ENCODE assay signal across 26 cellular contexts in the genomic region with DNA sequence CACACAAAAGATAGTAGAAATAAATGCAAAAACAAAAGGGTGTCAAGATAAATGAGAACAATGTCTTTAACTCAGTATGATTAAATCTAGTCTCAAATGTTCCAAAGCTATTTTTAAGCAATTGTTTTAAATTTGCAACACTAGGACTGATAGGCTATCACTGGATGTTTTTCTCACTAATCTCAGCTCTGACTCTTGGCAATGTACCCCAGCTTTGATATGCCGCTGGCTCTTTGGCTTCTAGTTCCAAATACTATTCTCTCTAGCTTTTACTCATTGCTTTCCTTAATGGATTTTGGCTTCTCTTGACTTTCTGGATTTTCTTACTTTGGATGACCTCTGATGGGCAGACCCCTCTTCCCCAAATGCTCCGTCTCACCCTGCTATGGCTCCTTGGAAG.
"Had no signal": no experiment of that assay in that cellular context is flagged by ENCODE, and none has a peak within 500 bp of the region (broad histone marks: within the 10 kb centered on the region; RNA-seq: fewer than 3 reads in every experiment).

No MANE protein-coding gene starts in this region.

- DNase-seq: hippocampal formation; kidney glomerular epithelial cell; left cardiac atrium; left lung; mesendoderm; naive B cell; natural killer cell; nephron progenitor cell; occipital lobe; psoas muscle; small intestine; spleen; stimulated activated CD4-positive, alpha-beta T cell treated with anti-CD3 and anti-CD28 coated beads, Interleukin-4, amount 100 ng/mL, for 24 hours; stimulated activated naive CD4-positive, alpha-beta T cell; substantia nigra; upper lobe of left lung had no signal

- H3K9ac ChIP-seq: neural progenitor cell, parathyroid adenoma had no signal

- H3K36me3 Mint-ChIP-seq: mesothelial cell of epicardium; naive B cell; neural progenitor cell; stimulated activated effector memory CD8-positive, alpha-beta T cell treated with anti-CD3 and anti-CD28 coated beads, Interleukin-12 subunit alpha, Interleukin-12 subunit beta, amount 100 ng/mL, for 72 hours had no signal

- H3K4me3 Mint-ChIP-seq: mesothelial cell of epicardium; naive B cell; natural killer cell; nephron progenitor cell; neural progenitor cell; stimulated activated effector memory CD8-positive, alpha-beta T cell treated with anti-CD3 and anti-CD28 coated beads, Interleukin-12 subunit alpha, Interleukin-12 subunit beta, amount 100 ng/mL, for 72 hours; stimulated activated naive CD8-positive, alpha-beta T cell treated with anti-CD3 and anti-CD28 coated beads, Interleukin-15, Interleukin-2, amounts not matched to agents 100 ng/mL and 50 ng/mL, for 24 hours had no signal

- H2AFZ ChIP-seq: neural progenitor cell, parathyroid adenoma had no signal

- H3K27me3 ChIP-seq: left lung, neural progenitor cell, neutrophil, spleen, tibial nerve, upper lobe of left lung, vagina had no signal

- H3K4me1 Mint-ChIP-seq: naive B cell; natural killer cell; nephron progenitor cell; neural progenitor cell; stimulated activated effector memory CD8-positive, alpha-beta T cell treated with anti-CD3 and anti-CD28 coated beads, Interleukin-12 subunit alpha, Interleukin-12 subunit beta, amount 100 ng/mL, for 72 hours had no signal

- H3K79me2 ChIP-seq: parathyroid adenoma had no signal

- H3K9me3 ChIP-seq: left lung, neutrophil, psoas muscle, spleen, tibial nerve, upper lobe of left lung, vagina had no signal

- H3K4me3 ChIP-seq: left lung, lung, neural progenitor cell, psoas muscle, spleen, tibial nerve, upper lobe of left lung, vagina had no signal

- H3K27ac Mint-ChIP-seq: mesothelial cell of epicardium; naive B cell; natural killer cell; nephron progenitor cell; neural progenitor cell; stimulated activated effector memory CD8-positive, alpha-beta T cell treated with anti-CD3 and anti-CD28 coated beads, Interleukin-12 subunit alpha, Interleukin-12 subunit beta, amount 100 ng/mL, for 72 hours; stimulated activated naive CD8-positive, alpha-beta T cell treated with anti-CD3 and anti-CD28 coated beads, Interleukin-15, Interleukin-2, amounts not matched to agents 100 ng/mL and 50 ng/mL, for 24 hours had no signal

- H3K9me3 Mint-ChIP-seq: mesothelial cell of epicardium; naive B cell; nephron progenitor cell; neural progenitor cell; stimulated activated effector memory CD8-positive, alpha-beta T cell treated with anti-CD3 and anti-CD28 coated beads, Interleukin-12 subunit alpha, Interleukin-12 subunit beta, amount 100 ng/mL, for 72 hours; stimulated activated naive CD8-positive, alpha-beta T cell treated with anti-CD3 and anti-CD28 coated beads, Interleukin-15, Interleukin-2, amounts not matched to agents 100 ng/mL and 50 ng/mL, for 24 hours had no signal

- H3K36me3 ChIP-seq: left lung, neural progenitor cell, neutrophil, spleen, tibial nerve, upper lobe of left lung, vagina had no signal

- ATAC-seq: left cardiac atrium; left lung; natural killer cell; psoas muscle; sciatic nerve; stimulated activated effector memory CD8-positive, alpha-beta T cell treated with anti-CD3 and anti-CD28 coated beads, Interleukin-12 subunit alpha, Interleukin-12 subunit beta, amount 100 ng/mL, for 72 hours had no signal

- H3K27ac ChIP-seq: left lung, neural progenitor cell, neutrophil, parathyroid adenoma, psoas muscle, spleen, tibial nerve, upper lobe of left lung, vagina had no signal

- H3K4me1 ChIP-seq: left lung, neural progenitor cell, parathyroid adenoma, spleen, tibial nerve, upper lobe of left lung, vagina had no signal

- H3K4me2 ChIP-seq: neural progenitor cell had no signal
